In the genomic region with DNA sequence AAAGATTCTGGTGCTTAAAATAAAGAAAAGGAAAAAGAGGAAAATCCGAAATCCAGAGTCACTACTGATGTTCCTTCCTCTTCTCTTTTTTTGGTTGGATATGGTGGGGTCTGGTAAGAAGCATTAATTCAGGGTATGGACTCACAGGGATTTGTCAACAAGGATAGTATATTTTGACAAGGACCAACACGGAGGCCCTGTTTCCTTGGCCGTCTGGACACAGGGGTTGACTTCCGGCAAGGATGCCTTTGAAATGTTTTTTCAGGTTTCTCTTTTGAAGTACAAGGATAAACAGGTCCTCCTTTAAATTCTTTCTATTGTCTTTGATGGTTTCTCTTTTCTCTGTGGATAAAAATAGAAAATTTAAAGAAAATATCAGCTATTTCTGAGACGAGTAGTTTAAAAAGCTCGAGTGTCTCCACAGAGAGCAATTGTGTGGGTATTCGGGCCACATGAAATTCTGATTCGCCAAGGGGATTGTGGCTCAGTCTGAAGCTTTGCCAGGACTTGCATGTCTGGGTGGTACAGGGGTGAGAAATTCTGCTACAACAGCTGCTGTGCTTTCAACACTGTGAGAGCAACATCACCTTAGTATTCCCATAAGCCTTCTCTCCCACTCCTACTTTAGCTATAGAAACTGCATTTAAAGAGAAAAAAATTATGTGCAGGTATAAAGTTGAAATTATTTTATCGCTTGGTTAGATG, we compare ENCODE assay signal across 18 cellular contexts.
A peak's percentile ranks its signal among the peaks of the same experiment; 100 is the strongest.
DNase-seq lines count a peak whose midpoint lies in the region; ATAC-seq and TF ChIP-seq lines count a peak whose summit lies in the region.
"Had no signal": no experiment of that assay in that cellular context is flagged by ENCODE, and none has a peak within 500 bp of the region (broad histone marks: within the 10 kb centered on the region; RNA-seq: fewer than 3 reads in every experiment).

No MANE protein-coding gene starts in this region.

- no peaks in the 10 kb centered on the region for H3K27me3 ChIP-seq in neural progenitor cell

- peak; percentile 6 for DNase-seq in NCI-H1694 treated with DMSO at 0.1 percent for 48 hours (lab: John Stamatoyannopoulos, UW)
- no peak for DNase-seq in NCI-H1694 (lab: John Stamatoyannopoulos, UW)
- peak; percentile 8 for DNase-seq in choroid plexus epithelial cell (ENCODE audit: low read depth)
- DNase-seq in neural progenitor cell (ENCODE audit: low spot score): no peak
- no peak for DNase-seq in ureter (ENCODE audit: low spot score)
- DNase-seq: 8988T, AML-193, C1 segment of cervical spinal cord, Karpas-422, NCI-H187, SHP77 treated with DMSO at 0.1 percent for 48 hours, SK-N-SH had no signal

- H3K9me3 ChIP-seq in neural progenitor cell (ENCODE audit: low read depth): peaks cover 4% of the 10 kb centered on the region
- H3K9me3 ChIP-seq: HAP-1, SK-N-SH had no signal

- H3F3A ChIP-seq in neural progenitor cell (ENCODE audit: low read depth): no peaks in the 10 kb centered on the region

- H3K27ac ChIP-seq in neural progenitor cell: no peak overlapping the region
- H3K27ac ChIP-seq: RWPE1 had no signal

- no peaks in the 10 kb centered on the region for H3K4me1 ChIP-seq in neural progenitor cell

- no peaks in the 10 kb centered on the region for H3K36me3 ChIP-seq in neural progenitor cell
- H3K36me3 ChIP-seq: HAP-1 had no signal

- H3K79me2 ChIP-seq in neural progenitor cell (ENCODE audit: low read depth): no peaks in the 10 kb centered on the region

- no peaks in the 10 kb centered on the region for H3K27me3 Mint-ChIP-seq in neural progenitor cell (ENCODE audit: insufficient read depth, low read depth)

- no peak overlapping the region for H3K4me3 Mint-ChIP-seq in neural progenitor cell
- H3K4me3 Mint-ChIP-seq: IgD-negative memory B cell had no signal

- H3K4me1 Mint-ChIP-seq in neural progenitor cell: no peaks in the 10 kb centered on the region
- H3K4me1 Mint-ChIP-seq: IgD-negative memory B cell had no signal

- H3K9me3 Mint-ChIP-seq in neural progenitor cell: peaks cover 10% of the 10 kb centered on the region

- TF ChIP-seq CTCF in choroid plexus epithelial cell (conservative IDR thresholded peaks at IDR 0.05; ENCODE audit: low read depth, low read length) (no peak), neural progenitor cell (IDR thresholded peaks at IDR 0.05) (no peak)

- ATAC-seq in GM21825 (IDR thresholded peaks at IDR 0.05; ENCODE audit: unreplicated experiment): no peak
- ATAC-seq in HG03469 (IDR thresholded peaks at IDR 0.05; ENCODE audit: unreplicated experiment): no peak
- ATAC-seq in HG02981 (IDR thresholded peaks at IDR 0.05; ENCODE audit: unreplicated experiment): no peak

- no peaks in the 10 kb centered on the region for H4K20me1 ChIP-seq in neural progenitor cell (ENCODE audit: low read depth)

- H2AFZ ChIP-seq in neural progenitor cell (replicated peaks): peak overlapping the region; percentile 8

- H3K36me3 Mint-ChIP-seq in neural progenitor cell: no peaks in the 10 kb centered on the region
- H3K36me3 Mint-ChIP-seq: IgD-negative memory B cell had no signal

- H3K9ac ChIP-seq in neural progenitor cell: no peak overlapping the region
- H3K9ac ChIP-seq: SK-N-SH had no signal

- H3K27ac Mint-ChIP-seq in neural progenitor cell: no peak overlapping the region
- H3K27ac Mint-ChIP-seq: IgD-negative memory B cell had no signal

- no peak overlapping the region for H3K4me2 ChIP-seq in neural progenitor cell
- H3K4me2 ChIP-seq: SK-N-SH had no signal

- no peak overlapping the region for H3K4me3 ChIP-seq in choroid plexus epithelial cell (ENCODE audit: low read depth, low read length)
- H3K4me3 ChIP-seq in neural progenitor cell: no peak overlapping the region
- H3K4me3 ChIP-seq: HAP-1 had no signal

Comparison
In these comparisons a context has a peak if more than half of its experiments do, and no peak if none do; other contexts are left out.
1. DNase-seq: peak in NCI-H1694 treated with DMSO at 0.1 percent for 48 hours (single experiment) and choroid plexus epithelial cell (single experiment); none in NCI-H1694 (single experiment), neural progenitor cell (single experiment) and ureter (single experiment).